ENCODE assay signal across 20 cellular contexts in the genomic region with DNA sequence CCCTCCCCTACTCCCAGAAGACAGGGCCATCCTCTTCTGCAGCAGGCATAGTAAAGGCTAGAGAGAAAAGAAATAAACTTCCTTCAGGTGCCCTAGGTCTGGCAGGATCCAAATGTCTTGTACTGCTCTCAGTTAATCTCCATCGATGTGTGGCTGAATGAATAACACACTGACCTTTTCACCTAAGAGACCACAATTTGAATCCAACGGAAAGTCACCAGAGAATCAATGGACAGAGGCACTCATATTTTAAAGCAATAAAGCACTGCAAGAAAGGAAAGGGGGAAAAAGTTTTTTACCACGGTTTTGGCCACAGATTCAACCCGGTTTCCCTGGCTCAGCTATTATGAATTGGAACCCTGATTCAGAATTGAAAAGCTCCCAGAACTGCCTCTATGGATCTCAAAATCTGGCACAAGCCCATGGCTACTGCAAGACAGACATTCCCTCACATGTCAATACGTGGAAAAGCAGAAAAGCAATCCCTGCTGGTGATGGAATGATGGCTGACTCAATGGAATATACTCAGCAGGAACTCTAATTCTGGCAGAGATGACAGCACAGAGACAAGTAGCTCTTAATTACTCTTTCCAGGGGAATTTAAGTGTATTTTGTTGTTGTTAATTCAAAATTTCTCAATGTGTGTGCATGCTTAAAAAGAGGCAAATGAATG.
DNase-seq lines count a peak whose midpoint lies in the region; ATAC-seq lines count a peak whose summit lies in the region.
"Had no signal": no experiment of that assay in that cellular context is flagged by ENCODE, and none has a peak within 500 bp of the region (broad histone marks: within the 10 kb centered on the region; RNA-seq: fewer than 3 reads in every experiment).

No MANE protein-coding gene starts in this region.

- intact Hi-C loops in left ventricle myocardium superior (cut with micrococcal nuclease) (no loop called here), Right ventricle myocardium inferior (cut with DNase I) (no loop called here)

- DNase-seq in left ventricle myocardium superior (no peak), Right ventricle myocardium inferior (ENCODE audit: missing footprints) (no peak), adipocyte (ENCODE audit: low read depth) (no peak), iris pigment epithelial cell (ENCODE audit: low read depth) (peak; percentile 68), foreskin melanocyte (no peak), NCI-H82 treated with DMSO at 0.1 percent for 48 hours (lab: John Stamatoyannopoulos, UW; ENCODE audit: unreplicated experiment) (no peak)
- DNase-seq: 8988T; activated CD4-positive, alpha-beta T cell treated with anti-CD3 and anti-CD28 coated beads for 1 hour; activated CD8-positive, alpha-beta memory T cell treated with anti-CD3 and anti-CD28 coated beads, Interleukin-2, amount 50 U/mL, for 4 hours; activated naive CD4-positive, alpha-beta T cell treated with Interleukin-2 at 50 U/mL for 16 hours; DND-41; Kasumi-1; mucosa of descending colon; NCI-H1436 treated with DMSO at 0.1 percent for 48 hours; pancreas had no signal

- H3K36me3 ChIP-seq in adipocyte (ENCODE audit: control insufficient read depth, insufficient read depth, low read length, severe bottlenecking), result no peaks in the 10 kb centered on the region
- H3K36me3 ChIP-seq: ascending aorta, esophagus muscularis mucosa, pancreas had no signal

- H3K4me3 ChIP-seq in adipocyte (ENCODE audit: low read length), result peak overlapping the region; percentile 44
- H3K4me3 ChIP-seq: ascending aorta, esophagus muscularis mucosa, mucosa of descending colon, pancreas, skin epidermis had no signal

- ATAC-seq in left ventricle myocardium superior (peak; percentile 23), Right ventricle myocardium inferior (no peak), HG02588 (IDR thresholded peaks at IDR 0.05; ENCODE audit: unreplicated experiment) (no peak), HG02678 (IDR thresholded peaks at IDR 0.05; ENCODE audit: unreplicated experiment) (no peak)
- ATAC-seq: mucosa of descending colon, pancreas had no signal

- H3K9ac ChIP-seq in adipocyte (ENCODE audit: low read length), result peak overlapping the region; percentile 15

- H3K27me3 ChIP-seq in adipocyte (replicated peaks; ENCODE audit: control insufficient read depth, insufficient read depth, low read length), result no peaks in the 10 kb centered on the region
- H3K27me3 ChIP-seq: ascending aorta, esophagus muscularis mucosa, pancreas had no signal

- peaks cover 17% of the 10 kb centered on the region for H3K4me1 ChIP-seq in adipocyte (ENCODE audit: control insufficient read depth, insufficient read depth, low read length)
- H3K4me1 ChIP-seq: ascending aorta, pancreas had no signal

- H3K9me3 ChIP-seq in adipocyte (ENCODE audit: control insufficient read depth, low read length), result no peaks in the 10 kb centered on the region
- H3K9me3 ChIP-seq: ascending aorta, esophagus muscularis mucosa, mucosa of descending colon, pancreas had no signal
